Comparison of ENCODE assay signal across 8 cellular contexts in the genomic region with DNA sequence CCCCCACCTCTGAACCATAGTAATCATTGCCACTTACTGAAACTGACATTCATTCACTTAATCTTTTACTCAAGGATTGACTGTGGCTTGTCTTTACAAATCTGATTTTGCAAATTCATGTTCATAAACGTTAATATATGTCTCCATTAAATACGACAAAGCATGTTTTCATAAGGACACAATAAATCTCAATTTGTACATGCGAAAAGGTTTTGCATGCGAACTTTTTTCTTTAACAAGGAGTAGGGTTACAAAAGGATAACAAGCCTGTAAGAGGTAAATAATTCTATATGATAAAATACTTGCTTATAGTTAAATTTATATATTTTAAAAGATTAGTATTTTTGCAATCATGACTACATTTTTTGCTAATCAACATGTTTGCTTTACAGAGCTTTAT.
"Had no signal": no experiment of that assay in that cellular context is flagged by ENCODE, and none has a peak within 500 bp of the region (broad histone marks: within the 10 kb centered on the region; RNA-seq: fewer than 3 reads in every experiment).

No MANE protein-coding gene starts in this region.

- DNase-seq: GM23248, GOT3, H7, H9, HCEC 1CT, HFFc6 had no signal

- H3K36me3 ChIP-seq: HAP-1 had no signal

- H3K27ac ChIP-seq: GM23248 had no signal

- H3K4me3 ChIP-seq: GM23248, GM23338, HAP-1 had no signal

- H3K4me1 ChIP-seq: HAP-1 had no signal

- H3K9me3 ChIP-seq: HAP-1 had no signal
